In genomic region chr11:109853156-109853776, GRCh38 we compare ENCODE assay signal across 9 cellular contexts.
DNase-seq lines count a peak whose midpoint lies in the region; ATAC-seq and TF ChIP-seq lines count a peak whose summit lies in the region.
"Had no signal": no experiment of that assay in that cellular context is flagged by ENCODE, and none has a peak within 500 bp of the region (broad histone marks: within the 10 kb centered on the region; RNA-seq: fewer than 3 reads in every experiment).

No MANE protein-coding gene starts in this region.

- H3K27ac Mint-ChIP-seq in stimulated activated naive B cell treated with anti-CD40 and anti-IgM and Interleukin-4, amounts not matched to agents 10 μg/mL and 1 μg/mL and 100 μg/mL, for 72 hours = no peak overlapping the region
- no peak overlapping the region for H3K27ac Mint-ChIP-seq in CD8-positive, alpha-beta memory T cell
- H3K27ac Mint-ChIP-seq: T-helper 1 cell treated with Interleukin-12 subunit alpha and Interleukin-12 subunit beta and Interleukin-4 antibody, amounts not matched to agents 30 μg/mL and 1 μg/mL, for 36 hours had no signal

- no peaks in the 10 kb centered on the region for H3K27me3 Mint-ChIP-seq in stimulated activated naive B cell treated with anti-CD40 and anti-IgM and Interleukin-4, amounts not matched to agents 10 μg/mL and 1 μg/mL and 100 μg/mL, for 72 hours
- no peaks in the 10 kb centered on the region for H3K27me3 Mint-ChIP-seq in CD8-positive, alpha-beta memory T cell

- H3K36me3 ChIP-seq in CD8-positive, alpha-beta memory T cell (ENCODE audit: insufficient read depth, low read length) = no peaks in the 10 kb centered on the region

- no peak overlapping the region for H3K4me3 Mint-ChIP-seq in stimulated activated naive B cell treated with anti-CD40 and anti-IgM and Interleukin-4, amounts not matched to agents 10 μg/mL and 1 μg/mL and 100 μg/mL, for 72 hours
- no peak overlapping the region for H3K4me3 Mint-ChIP-seq in CD8-positive, alpha-beta memory T cell
- H3K4me3 Mint-ChIP-seq: T-helper 1 cell treated with Interleukin-12 subunit alpha and Interleukin-12 subunit beta and Interleukin-4 antibody, amounts not matched to agents 30 μg/mL and 1 μg/mL, for 36 hours had no signal

- ATAC-seq in GM18868 (IDR thresholded peaks at IDR 0.05; ENCODE audit: unreplicated experiment) = peak; percentile 89
- peak; percentile 88 for ATAC-seq in HG03159 (IDR thresholded peaks at IDR 0.05; ENCODE audit: unreplicated experiment)
- peak; percentile 71 to 74 for ATAC-seq in stimulated activated naive B cell treated with anti-CD40 and anti-IgM and Interleukin-4, amounts not matched to agents 10 μg/mL and 1 μg/mL and 100 μg/mL, for 72 hours (replicated peaks)

- POLR2A ChIA-PET in CD8-positive, alpha-beta memory T cell (lab: Charles Lee) = no interaction called here

- H3K4me3 ChIP-seq in CD8-positive, alpha-beta memory T cell (ENCODE audit: low read length) = no peak overlapping the region

- TF ChIP-seq POLR2A in erythroblast (IDR thresholded peaks at IDR 0.05; ENCODE audit: low read length) = no peak

- peak; percentile 46 for DNase-seq in CD1c-positive myeloid dendritic cell (ENCODE audit: extremely low spot score)
- peak; percentile 8 for DNase-seq in NCI-H774 (lab: John Stamatoyannopoulos, UW)
- DNase-seq in erythroblast (lab: John Stamatoyannopoulos, UW) = peak; percentile 64 to 75
- no peak for DNase-seq in stimulated activated naive B cell treated with anti-CD40 and anti-IgM and Interleukin-4, amounts not matched to agents 10 μg/mL and 1 μg/mL and 100 μg/mL, for 72 hours
- DNase-seq in CD8-positive, alpha-beta memory T cell = no peak
- no peak for DNase-seq in HuH-7.5 (ENCODE audit: low spot score)

- peaks cover 0 to 7% of the 10 kb centered on the region in 2 donors for H3K4me1 Mint-ChIP-seq in stimulated activated naive B cell treated with anti-CD40 and anti-IgM and Interleukin-4, amounts not matched to agents 10 μg/mL and 1 μg/mL and 100 μg/mL, for 72 hours
- no peaks in the 10 kb centered on the region for H3K4me1 Mint-ChIP-seq in CD8-positive, alpha-beta memory T cell

- no peaks in the 10 kb centered on the region for H3K9me3 Mint-ChIP-seq in stimulated activated naive B cell treated with anti-CD40 and anti-IgM and Interleukin-4, amounts not matched to agents 10 μg/mL and 1 μg/mL and 100 μg/mL, for 72 hours
- peaks cover 0 to 2% (median 0%) of the 10 kb centered on the region in 5 donors for H3K9me3 Mint-ChIP-seq in CD8-positive, alpha-beta memory T cell
- H3K9me3 Mint-ChIP-seq: T-helper 1 cell treated with Interleukin-12 subunit alpha and Interleukin-12 subunit beta and Interleukin-4 antibody, amounts not matched to agents 30 μg/mL and 1 μg/mL, for 36 hours had no signal

- no peaks in the 10 kb centered on the region for H3K9me3 ChIP-seq in CD8-positive, alpha-beta memory T cell (ENCODE audit: low read length)

- CTCF ChIA-PET in CD8-positive, alpha-beta memory T cell (lab: Charles Lee) = no interaction called here

- H3K4me1 ChIP-seq in CD8-positive, alpha-beta memory T cell (ENCODE audit: insufficient read depth, low read length) = no peaks in the 10 kb centered on the region

- H3K27ac ChIP-seq in CD8-positive, alpha-beta memory T cell (ENCODE audit: low read depth, low read length) = no peak overlapping the region

- H3K36me3 Mint-ChIP-seq in stimulated activated naive B cell treated with anti-CD40 and anti-IgM and Interleukin-4, amounts not matched to agents 10 μg/mL and 1 μg/mL and 100 μg/mL, for 72 hours = no peaks in the 10 kb centered on the region
- no peaks in the 10 kb centered on the region for H3K36me3 Mint-ChIP-seq in CD8-positive, alpha-beta memory T cell

- H3K27me3 ChIP-seq in CD8-positive, alpha-beta memory T cell (ENCODE audit: insufficient read depth, low read length, poor library complexity, severe bottlenecking) = no peaks in the 10 kb centered on the region

Comparison
In these comparisons a context has a peak if more than half of its experiments do, and no peak if none do; other contexts are left out.
1. DNase-seq: peak in CD1c-positive myeloid dendritic cell (single experiment), NCI-H774 (single experiment) and erythroblast (2 of 2); none in stimulated activated naive B cell treated with anti-CD40 and anti-IgM and Interleukin-4, amounts not matched to agents 10 μg/mL and 1 μg/mL and 100 μg/mL, for 72 hours (single experiment), CD8-positive, alpha-beta memory T cell (0 of 5) and HuH-7.5 (single experiment).
2. Peak in every context shown above with its lines, with median percentiles within 50 percentile points of each other: ATAC-seq.